26 cellular contexts compared by ENCODE assay signal in genomic region chr10:91017202-91017601, GRCh38.
"Had no signal": no experiment of that assay in that cellular context is flagged by ENCODE, and none has a peak within 500 bp of the region (broad histone marks: within the 10 kb centered on the region; RNA-seq: fewer than 3 reads in every experiment).

No MANE protein-coding gene starts in this region.

- H3K4me1 ChIP-seq: foreskin keratinocyte, upper lobe of left lung had no signal

- H3K4me2 ChIP-seq: hepatocyte had no signal

- FAIRE-seq: bronchial epithelial cell, small intestine had no signal

- H2AFZ ChIP-seq: hepatocyte had no signal

- H3K36me3 Mint-ChIP-seq: activated CD4-positive, alpha-beta memory T cell treated with anti-CD3 and anti-CD28 coated beads for 36 hours; activated naive CD8-positive, alpha-beta T cell treated with anti-CD3 and anti-CD28 coated beads, Interleukin-2, amount 10 ng/mL, durations not matched to agents 7 days and 5 days; immature natural killer cell; stimulated activated naive B cell treated with anti-CD40 and anti-IgM and Interleukin-4, amounts not matched to agents 10 μg/mL and 1 μg/mL and 100 μg/mL, for 72 hours had no signal

- H3K9me3 Mint-ChIP-seq: activated B cell treated with CpG ODN at 0.5 μM for 24 hours; activated CD4-positive, alpha-beta memory T cell treated with anti-CD3 and anti-CD28 coated beads for 36 hours; activated naive CD4-positive, alpha-beta T cell treated with anti-CD3 and anti-CD28 coated beads for 36 hours; activated naive CD8-positive, alpha-beta T cell treated with anti-CD3 and anti-CD28 coated beads, Interleukin-2, amount 10 ng/mL, durations not matched to agents 7 days and 5 days; immature natural killer cell; nephron; stimulated activated naive B cell treated with anti-CD40 and anti-IgM and Interleukin-4, amounts not matched to agents 10 μg/mL and 1 μg/mL and 100 μg/mL, for 72 hours had no signal

- H3K79me2 ChIP-seq: hepatocyte had no signal

- H3K4me3 ChIP-seq: hepatocyte, lower lobe of right lung, thoracic aorta, upper lobe of left lung had no signal

- H3K4me3 Mint-ChIP-seq: activated B cell treated with CpG ODN at 0.5 μM for 24 hours; activated CD4-positive, alpha-beta memory T cell treated with anti-CD3 and anti-CD28 coated beads for 36 hours; activated naive CD4-positive, alpha-beta T cell treated with anti-CD3 and anti-CD28 coated beads for 36 hours; activated naive CD8-positive, alpha-beta T cell treated with anti-CD3 and anti-CD28 coated beads, Interleukin-2, amount 10 ng/mL, durations not matched to agents 7 days and 5 days; immature natural killer cell; nephron; stimulated activated naive B cell treated with anti-CD40 and anti-IgM and Interleukin-4, amounts not matched to agents 10 μg/mL and 1 μg/mL and 100 μg/mL, for 72 hours; T-helper 17 cell had no signal

- H3K27ac Mint-ChIP-seq: activated B cell treated with CpG ODN at 0.5 μM for 24 hours; activated CD4-positive, alpha-beta memory T cell treated with anti-CD3 and anti-CD28 coated beads for 36 hours; activated naive CD4-positive, alpha-beta T cell treated with anti-CD3 and anti-CD28 coated beads for 36 hours; activated naive CD8-positive, alpha-beta T cell treated with anti-CD3 and anti-CD28 coated beads, Interleukin-2, amount 10 ng/mL, durations not matched to agents 7 days and 5 days; immature natural killer cell; stimulated activated naive B cell treated with anti-CD40 and anti-IgM and Interleukin-4, amounts not matched to agents 10 μg/mL and 1 μg/mL and 100 μg/mL, for 72 hours; T-helper 17 cell had no signal

- ATAC-seq: foreskin keratinocyte, left lobe of liver, lower lobe of right lung, sciatic nerve, T-helper 17 cell had no signal

- H3K4me1 Mint-ChIP-seq: immature natural killer cell had no signal

- H3K27me3 ChIP-seq: upper lobe of left lung had no signal

- H3K27me3 Mint-ChIP-seq: activated B cell treated with CpG ODN at 0.5 μM for 24 hours; stimulated activated naive B cell treated with anti-CD40 and anti-IgM and Interleukin-4, amounts not matched to agents 10 μg/mL and 1 μg/mL and 100 μg/mL, for 72 hours had no signal

- DNase-seq: activated B cell treated with CpG ODN at 0.5 μM for 24 hours; activated CD4-positive, alpha-beta memory T cell treated with anti-CD3 and anti-CD28 coated beads for 36 hours; activated CD4-positive, alpha-beta T cell treated with anti-CD3 and anti-CD28 coated beads for 4 hours; activated effector memory CD4-positive, alpha-beta T cell treated with Interleukin-2 at 50 U/mL for 16 hours; activated naive CD4-positive, alpha-beta T cell treated with anti-CD3 and anti-CD28 coated beads for 36 hours; activated naive CD8-positive, alpha-beta T cell treated with anti-CD3 and anti-CD28 coated beads, Interleukin-2, amount 10 ng/mL, durations not matched to agents 7 days and 5 days; activated T-cell treated with anti-CD3 and anti-CD28 coated beads, Interleukin-2, amount 50 U/mL, for 48 hours; amygdala; effector CD8-positive, alpha-beta T cell; foreskin keratinocyte; glutamatergic neuron; immature natural killer cell; lower lobe of right lung; posterior cingulate gyrus; small intestine; stimulated activated CD4-positive, alpha-beta T cell treated with anti-CD3 and anti-CD28 coated beads, Interleukin-15, amount 100 ng/mL, for 24 hours; stimulated activated naive B cell treated with anti-CD40 and anti-IgM and Interleukin-4, amounts not matched to agents 10 μg/mL and 1 μg/mL and 100 μg/mL, for 72 hours; SW 1271; T-helper 17 cell; upper lobe of left lung had no signal

- H3K36me3 ChIP-seq: lower lobe of right lung, thoracic aorta, upper lobe of left lung had no signal

- H3K9me3 ChIP-seq: lower lobe of right lung, thoracic aorta, upper lobe of left lung had no signal

- H3K27ac ChIP-seq: foreskin keratinocyte, hepatocyte, lower lobe of right lung, thoracic aorta, upper lobe of left lung had no signal
